28 cellular contexts compared by ENCODE assay signal in genomic region chr3:148856404-148856803, GRCh38. TPM values are rescaled to one million over a fixed set of nuclear protein-coding genes. Genes with fewer than 3 reads are reported as not detected.
DNase-seq lines count a peak whose midpoint lies in the region; ATAC-seq and TF ChIP-seq lines count a peak whose summit lies in the region.
"Had no signal": no experiment of that assay in that cellular context is flagged by ENCODE, and none has a peak within 500 bp of the region (broad histone marks: within the 10 kb centered on the region; RNA-seq: fewer than 3 reads in every experiment).

No MANE protein-coding gene starts in this region.

- H3K9me3 Mint-ChIP-seq in activated T-cell treated with anti-CD3 and anti-CD28 coated beads, Interleukin-2, amount 50 U/mL, for 72 hours, result no peaks in the 10 kb centered on the region
- H3K9me3 Mint-ChIP-seq: CD8-positive, alpha-beta T cell had no signal

- no peaks in the 10 kb centered on the region for H3K9me3 ChIP-seq in adipocyte (ENCODE audit: control insufficient read depth, low read length)
- no peaks in the 10 kb centered on the region for H3K9me3 ChIP-seq in gastroesophageal sphincter
- no peaks in the 10 kb centered on the region for H3K9me3 ChIP-seq in gastrocnemius medialis
- H3K9me3 ChIP-seq: Caco-2, SJCRH30 had no signal

- no peak for TF ChIP-seq POLR2A in gastroesophageal sphincter (IDR thresholded peaks at IDR 0.05)
- no peak for TF ChIP-seq POLR2A in gastrocnemius medialis (IDR thresholded peaks at IDR 0.05)

- H3K27ac ChIP-seq in gastroesophageal sphincter (no peak overlapping the region), gastrocnemius medialis (no peak overlapping the region), dorsolateral prefrontal cortex (no peak overlapping the region)
- H3K27ac ChIP-seq: C4-2B, PC-9, SJCRH30 had no signal

- intact Hi-C loops in gastrocnemius medialis (cut with DNase I; ENCODE audit: low total_unique reads), result no loop called here
- intact Hi-C loops in left colon (cut with DNase I, micrococcal nuclease), result no loop called here
- intact Hi-C loops in dorsolateral prefrontal cortex (cut with DNase I), result no loop called here

- H3K27ac Mint-ChIP-seq in activated T-cell treated with anti-CD3 and anti-CD28 coated beads, Interleukin-2, amount 50 U/mL, for 72 hours, result no peak overlapping the region
- H3K27ac Mint-ChIP-seq: B cell; CD8-positive, alpha-beta T cell had no signal

- peak; percentile 52 for ATAC-seq in gastroesophageal sphincter
- peak; percentile 35 to 53 for ATAC-seq in gastrocnemius medialis
- ATAC-seq in left colon, result no peak
- ATAC-seq in activated T-cell treated with anti-CD3 and anti-CD28 coated beads, Interleukin-2, amount 50 U/mL, for 72 hours (replicated peaks in 1 of 2), result no peak
- ATAC-seq in GM18907 (IDR thresholded peaks at IDR 0.05; ENCODE audit: unreplicated experiment), result no peak
- ATAC-seq: CD8-positive, alpha-beta T cell; Right ventricle myocardium inferior had no signal

- peak overlapping the region; percentile 44 for H3K9ac ChIP-seq in adipocyte (ENCODE audit: low read length)

- no peaks in the 10 kb centered on the region for H3K36me3 Mint-ChIP-seq in activated T-cell treated with anti-CD3 and anti-CD28 coated beads, Interleukin-2, amount 50 U/mL, for 72 hours (ENCODE audit: insufficient read depth in 2 of 2)
- H3K36me3 Mint-ChIP-seq: CD8-positive, alpha-beta T cell had no signal

- no peak overlapping the region for H3K4me3 Mint-ChIP-seq in activated T-cell treated with anti-CD3 and anti-CD28 coated beads, Interleukin-2, amount 50 U/mL, for 72 hours
- H3K4me3 Mint-ChIP-seq: B cell; CD8-positive, alpha-beta T cell had no signal

- DNase-seq in adipocyte (ENCODE audit: low read depth) (no peak), gastrocnemius medialis (no peak), left colon (no peak), dorsolateral prefrontal cortex (no peak)
- DNase-seq in activated T-cell treated with anti-CD3 and anti-CD28 coated beads, Interleukin-2, amount 50 U/mL, for 72 hours, result no peak
- DNase-seq: Caco-2; CD8-positive, alpha-beta T cell; DMS79; EL; GF-D8; IMR-90; NCI-H1048; NCI-H1417; NCI-H1694; NCI-H2081; NCI-H2171 treated with DMSO at 0.1 percent for 48 hours; NCI-H524; NCI-H82; NK-92 treated with Interleukin-12 subunit alpha and Interleukin-12 subunit beta, amount 100 ng/mL, for 24 hours; PC-9; SJCRH30 had no signal

- WGBS in gastroesophageal sphincter (ENCODE audit: low coverage in 1 of 2), 2 donors, result 65 to 79% methylated on average over 4 of the region's 4 CpGs

- in situ Hi-C loops in gastrocnemius medialis (cut with MboI; ENCODE audit: low sequenced_read_pairs in 4 of 4), result loop anchor here in 2 of 4 donors (25.0 kb wide), 1 partner anchor 256 kb away; no protein-coding TSS in a partner anchor

- no peak for TF ChIP-seq EP300 in gastroesophageal sphincter (IDR thresholded peaks at IDR 0.05)

- H3K4me1 Mint-ChIP-seq in activated T-cell treated with anti-CD3 and anti-CD28 coated beads, Interleukin-2, amount 50 U/mL, for 72 hours (ENCODE audit: low read depth), result no peaks in the 10 kb centered on the region
- H3K4me1 Mint-ChIP-seq: B cell had no signal

- TF ChIP-seq CTCF in gastroesophageal sphincter (IDR thresholded peaks at IDR 0.05), result no peak
- no peak for TF ChIP-seq CTCF in gastrocnemius medialis (IDR thresholded peaks at IDR 0.05 in 4 of 5, conservative IDR thresholded peaks at IDR 0.05 in 1 of 5)
- TF ChIP-seq CTCF in dorsolateral prefrontal cortex (IDR thresholded peaks at IDR 0.05 in 54 of 56, conservative IDR thresholded peaks at IDR 0.05 in 2 of 56; ENCODE audit: low read depth in 1 of 56, partially characterized antibody in 56 of 56), result no peak

- peaks cover 15% of the 10 kb centered on the region for H3K27me3 Mint-ChIP-seq in activated T-cell treated with anti-CD3 and anti-CD28 coated beads, Interleukin-2, amount 50 U/mL, for 72 hours (ENCODE audit: low read depth)

- H3K4me1 ChIP-seq in adipocyte (ENCODE audit: control insufficient read depth, insufficient read depth, low read length) (peaks cover 31% of the 10 kb centered on the region), gastroesophageal sphincter (no peaks in the 10 kb centered on the region), gastrocnemius medialis (peaks cover 0 to 8% of the 10 kb centered on the region in 2 donors)
- H3K4me1 ChIP-seq: Caco-2, SJCRH30 had no signal

- H3K36me3 ChIP-seq in adipocyte (ENCODE audit: control insufficient read depth, insufficient read depth, low read length, severe bottlenecking) (no peaks in the 10 kb centered on the region), gastroesophageal sphincter (no peaks in the 10 kb centered on the region), gastrocnemius medialis (no peaks in the 10 kb centered on the region)
- H3K36me3 ChIP-seq: SJCRH30 had no signal

- H3K27me3 ChIP-seq in adipocyte (replicated peaks; ENCODE audit: control insufficient read depth, insufficient read depth, low read length) (no peaks in the 10 kb centered on the region), gastroesophageal sphincter (no peaks in the 10 kb centered on the region), gastrocnemius medialis (no peaks in the 10 kb centered on the region), dorsolateral prefrontal cortex (peaks cover 0 to under 1% (median 0%) of the 10 kb centered on the region in 45 donors)
- H3K27me3 ChIP-seq: SJCRH30 had no signal

- H3K4me3 ChIP-seq in adipocyte (ENCODE audit: low read length) (peak overlapping the region; percentile 52), gastroesophageal sphincter (no peak overlapping the region), gastrocnemius medialis (no peak overlapping the region), dorsolateral prefrontal cortex (no peak overlapping the region)
- H3K4me3 ChIP-seq: PC-9, SJCRH30 had no signal

RNA-seq across cellular contexts. Expression of gene CPA3, which starts 8.7 kb away (rescaled TPM):
- total RNA-seq in gastroesophageal sphincter (10 to 100 TPM in 2 of 4 donors, 1 to 10 TPM in 2; 5.6 to 28.8 (median 12.7) TPM), gastrocnemius medialis (1 to 10 TPM in 2 of 4 donors, under 1 TPM in 1, not detected in 1; 1.00 to 4.7 (median 1.8) TPM), left colon (10 to 100 TPM in 1 of 2 donors, 1 to 10 TPM in 1; 1.9 to 11.0 TPM), dorsolateral prefrontal cortex (1 to 10 TPM in 1 of 120 experiments, under 1 TPM in 2, not detected in 117; 0.28 to 1.1 (median 0.33) TPM)
- not detected for total RNA-seq in activated T-cell treated with anti-CD3 and anti-CD28 coated beads, Interleukin-2, amount 50 U/mL, for 72 hours
- total RNA-seq: A673; B cell; Caco-2; CD8-positive, alpha-beta T cell; IMR-90; PC-9; RPMI7951; SJCRH30 had no signal

RNA-seq across cellular contexts. Expression of gene CPB1, which starts 28.8 kb away (rescaled TPM):
- total RNA-seq in gastroesophageal sphincter (under 1 TPM in 1 of 4 donors, not detected in 3; 0.77 TPM), gastrocnemius medialis (under 1 TPM in 1 of 4 donors, not detected in 3; 0.76 TPM), left colon (1 to 10 TPM; 1.1 to 3.1 TPM), dorsolateral prefrontal cortex (1 to 10 TPM in 61 of 120 experiments, under 1 TPM in 33, not detected in 26; 0.21 to 8.7 (median 1.3) TPM)
- not detected for total RNA-seq in activated T-cell treated with anti-CD3 and anti-CD28 coated beads, Interleukin-2, amount 50 U/mL, for 72 hours
- total RNA-seq: A673; B cell; Caco-2; CD8-positive, alpha-beta T cell; IMR-90; PC-9; Right ventricle myocardium inferior; RPMI7951; SJCRH30 had no signal

Comparison
In these comparisons a context has a peak if more than half of its experiments do, and no peak if none do; other contexts are left out.
1. ATAC-seq: peak in gastroesophageal sphincter (single experiment) and gastrocnemius medialis (2 of 2); none in left colon (single experiment), activated T-cell treated with anti-CD3 and anti-CD28 coated beads, Interleukin-2, amount 50 U/mL, for 72 hours (0 of 2) and GM18907 (single experiment).